ENCODE assay signal across 13 cellular contexts in genomic region chr3:188217011-188217463, GRCh38.
DNase-seq lines count a peak whose midpoint lies in the region; ATAC-seq and TF ChIP-seq lines count a peak whose summit lies in the region.
"Had no signal": no experiment of that assay in that cellular context is flagged by ENCODE, and none has a peak within 500 bp of the region (broad histone marks: within the 10 kb centered on the region; RNA-seq: fewer than 3 reads in every experiment).

No MANE protein-coding gene starts in this region.

- CTCF ChIA-PET in Caco-2 (lab: Charles Lee): interaction anchor here (0.6 to 0.9 kb wide), 3 partner anchors 10 to 474 kb away, joined by 3 to 4 read pairs (median 4); no protein-coding TSS in a partner anchor

- no TSS peak for BruUV-seq in Caco-2 (replicated peaks; lab: Mats Ljungman, UMichigan)

- no peaks in the 10 kb centered on the region for H3K9me3 Mint-ChIP-seq in Caco-2 (ENCODE audit: unreplicated experiment)
- H3K9me3 Mint-ChIP-seq: brain had no signal

- H3K36me3 Mint-ChIP-seq in Caco-2 (ENCODE audit: insufficient read depth, unreplicated experiment): peaks cover 40% of the 10 kb centered on the region

- peak; percentile 75 for ATAC-seq in stimulated activated naive CD8-positive, alpha-beta T cell treated with anti-CD3 and anti-CD28 coated beads, Interleukin-15, Interleukin-2, amounts not matched to agents 100 U/mL and 50 U/mL, for 24 hours
- no peak for ATAC-seq in HG03039 (IDR thresholded peaks at IDR 0.05; ENCODE audit: unreplicated experiment)
- ATAC-seq: activated CD8-positive, alpha-beta memory T cell treated with anti-CD3 and anti-CD28 coated beads, Interleukin-2, amount 10 ng/mL, durations not matched to agents 7 days and 5 days had no signal

- DNase-seq in Caco-2 (peak; percentile 46 to 55), esophagus squamous epithelium (lab: John Stamatoyannopoulos, UW) (no peak), GM13976 (ENCODE audit: low spot score) (no peak), cerebellum (ENCODE audit: low spot score) (no peak)
- DNase-seq in Jurkat, Clone E6-1 (ENCODE audit: low read depth, low spot score): peak; percentile 63
- DNase-seq in stimulated activated naive CD8-positive, alpha-beta T cell treated with anti-CD3 and anti-CD28 coated beads, Interleukin-15, Interleukin-2, amounts not matched to agents 100 U/mL and 50 U/mL, for 24 hours: no peak
- DNase-seq: activated CD8-positive, alpha-beta memory T cell treated with anti-CD3 and anti-CD28 coated beads, Interleukin-2, amount 10 ng/mL, durations not matched to agents 7 days and 5 days; KG1; NCI-H2171; OCI-M1; T1000 had no signal

- H3K4me3 Mint-ChIP-seq in Caco-2 (ENCODE audit: unreplicated experiment): no peak overlapping the region
- H3K4me3 Mint-ChIP-seq: activated CD8-positive, alpha-beta memory T cell treated with anti-CD3 and anti-CD28 coated beads, Interleukin-2, amount 10 ng/mL, durations not matched to agents 7 days and 5 days; brain had no signal

- peaks cover 50% of the 10 kb centered on the region for H3K4me1 Mint-ChIP-seq in Caco-2 (ENCODE audit: low read depth, unreplicated experiment)

- POLR2A ChIA-PET in Caco-2 (lab: Charles Lee): no interaction called here

- peak overlapping the region; percentile 5 for H3K27ac Mint-ChIP-seq in Caco-2 (ENCODE audit: unreplicated experiment)
- H3K27ac Mint-ChIP-seq: activated CD8-positive, alpha-beta memory T cell treated with anti-CD3 and anti-CD28 coated beads, Interleukin-2, amount 10 ng/mL, durations not matched to agents 7 days and 5 days had no signal

- H3K27me3 Mint-ChIP-seq in Caco-2 (ENCODE audit: insufficient read depth, unreplicated experiment): no peaks in the 10 kb centered on the region
- H3K27me3 Mint-ChIP-seq: activated CD8-positive, alpha-beta memory T cell treated with anti-CD3 and anti-CD28 coated beads, Interleukin-2, amount 10 ng/mL, durations not matched to agents 7 days and 5 days had no signal

- intact Hi-C loops in Caco-2 (cut with micrococcal nuclease; ENCODE audit: unreplicated experiment) (loop anchor here (1.0 kb wide), 2 partner anchors 59 to 181 kb away; no protein-coding TSS in a partner anchor), esophagus squamous epithelium (cut with DNase I) (no loop called here)

- H3K4me1 ChIP-seq in Caco-2: peaks cover 65% of the 10 kb centered on the region
- peaks cover 0 to 30% (median 4%) of the 10 kb centered on the region in 3 donors for H3K4me1 ChIP-seq in esophagus squamous epithelium

- H3K4me3 ChIP-seq in Caco-2 (ENCODE audit: low read depth, low read length) (no peak overlapping the region), esophagus squamous epithelium (peak overlapping the region in 3 of 4 donors; percentile 25 to 52 (median 35))
- H3K4me3 ChIP-seq in Jurkat, Clone E6-1 (ENCODE audit: low read length): no peak overlapping the region

- 76 to 86% methylated on average over 4 of the region's 4 CpGs for WGBS in esophagus squamous epithelium, 2 donors

- peak overlapping the region; percentile 69 to 92 (median 84) for H3K27ac ChIP-seq in esophagus squamous epithelium

- TF ChIP-seq CTCF in Caco-2 (IDR thresholded peaks at IDR 0.05; ENCODE audit: insufficient read depth in 1 of 2, low read depth in 1 of 2, low read length in 1 of 2, severe bottlenecking in 1 of 2, unreplicated experiment in 1 of 2) (no peak), esophagus squamous epithelium (IDR thresholded peaks at IDR 0.05) (no peak), GM13976 (IDR thresholded peaks at IDR 0.05; ENCODE audit: borderline replicate concordance, control extremely low read depth, extremely low read depth, insufficient read depth, missing control alignments) (no peak)

- no peak for TF ChIP-seq POLR2A in esophagus squamous epithelium (IDR thresholded peaks at IDR 0.05)

- H3K36me3 ChIP-seq in Caco-2 (ENCODE audit: control insufficient read depth, insufficient read depth, low read length) (no peaks in the 10 kb centered on the region), esophagus squamous epithelium (peaks cover 0 to 9% (median 0%) of the 10 kb centered on the region in 3 donors)

- no peaks in the 10 kb centered on the region for H3K27me3 ChIP-seq in Caco-2 (replicated peaks; ENCODE audit: control insufficient read depth, insufficient read depth, low read length)
- no peaks in the 10 kb centered on the region for H3K27me3 ChIP-seq in esophagus squamous epithelium

- H3K9me3 ChIP-seq in Caco-2: no peaks in the 10 kb centered on the region
- no peaks in the 10 kb centered on the region for H3K9me3 ChIP-seq in esophagus squamous epithelium

- in situ Hi-C loops in GM13976 (cut with MboI; ENCODE audit: low sequenced_read_pairs, unreplicated experiment): no loop called here

Comparison
In these comparisons a context has a peak if more than half of its experiments do, and no peak if none do; other contexts are left out.
1. DNase-seq: peak in Caco-2 (2 of 2) and Jurkat, Clone E6-1 (single experiment); none in esophagus squamous epithelium (single experiment), stimulated activated naive CD8-positive, alpha-beta T cell treated with anti-CD3 and anti-CD28 coated beads, Interleukin-15, Interleukin-2, amounts not matched to agents 100 U/mL and 50 U/mL, for 24 hours (single experiment), GM13976 (single experiment) and cerebellum (single experiment).
2. H3K4me3 ChIP-seq: peak in esophagus squamous epithelium (3 of 4); none in Caco-2 (single experiment) and Jurkat, Clone E6-1 (single experiment).